33 cellular contexts compared by ENCODE assay signal in the genomic region with DNA sequence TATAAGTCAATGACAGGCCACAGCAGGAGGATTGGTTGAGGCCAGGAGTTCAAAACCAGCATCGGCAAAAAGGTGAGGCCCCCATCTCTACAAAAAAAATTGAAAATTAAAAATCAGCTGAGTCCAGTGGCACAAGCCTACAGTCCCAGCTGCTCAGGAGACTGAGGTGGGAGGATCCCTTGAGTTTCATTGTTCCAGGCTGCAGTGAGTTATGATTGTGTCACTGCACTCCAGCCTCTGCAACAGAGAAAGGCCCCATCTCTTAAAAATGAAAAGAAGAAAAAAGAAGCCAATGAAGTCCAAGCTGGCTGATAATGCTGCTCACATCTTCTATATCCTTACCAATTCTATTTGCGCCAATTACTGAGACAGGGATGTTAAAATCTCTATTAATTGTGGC. TPM values are rescaled to one million over a fixed set of nuclear protein-coding genes. Genes with fewer than 3 reads are reported as not detected.
"Had no signal": no experiment of that assay in that cellular context is flagged by ENCODE, and none has a peak within 500 bp of the region (broad histone marks: within the 10 kb centered on the region; RNA-seq: fewer than 3 reads in every experiment).

No MANE protein-coding gene starts in this region.

- H3K9me3 Mint-ChIP-seq: endodermal cell; naive thymus-derived CD8-positive, alpha-beta T cell; stimulated activated naive CD8-positive, alpha-beta T cell treated with anti-CD3 and anti-CD28 coated beads, Interleukin-15, amount 100 ng/mL, for 72 hours had no signal

- H3K4me1 ChIP-seq: heart left ventricle, prostate gland, right atrium auricular region, suprapubic skin, uterus had no signal

- H3K4me1 Mint-ChIP-seq: endodermal cell had no signal

- ATAC-seq: gastroesophageal sphincter; heart left ventricle; left cardiac atrium; left lung; naive thymus-derived CD8-positive, alpha-beta T cell; sciatic nerve; stimulated activated naive CD8-positive, alpha-beta T cell treated with anti-CD3 and anti-CD28 coated beads, Interleukin-15, amount 100 ng/mL, for 72 hours; upper lobe of right lung had no signal

- H3K27me3 ChIP-seq: dorsolateral prefrontal cortex, heart left ventricle, right atrium auricular region, suprapubic skin, upper lobe of right lung, uterus had no signal

- DNase-seq: dorsolateral prefrontal cortex; effector CD8-positive, alpha-beta T cell; endodermal cell; heart left ventricle; kidney; left cardiac atrium; left lung; mesendoderm; midbrain; naive thymus-derived CD8-positive, alpha-beta T cell; nephron progenitor cell; nucleus accumbens; stimulated activated CD4-positive, alpha-beta T cell treated with anti-CD3 and anti-CD28 coated beads, Interleukin-12 subunit alpha, Interleukin-12 subunit beta, amount 100 ng/mL, for 4 hours; stimulated activated CD4-positive, alpha-beta T cell treated with anti-CD3 and anti-CD28 coated beads, Interleukin-1b, Interleukin-23, amount 100 ng/mL, for 48 hours; stimulated activated CD4-positive, alpha-beta T cell treated with anti-CD3 and anti-CD28 coated beads, Interleukin-4, amount 100 ng/mL, for 1 hour; stimulated activated CD8-positive, alpha-beta memory T cell treated with anti-CD3 and anti-CD28 coated beads, Interleukin-4, amount 100 ng/mL, for 48 hours; stimulated activated naive CD4-positive, alpha-beta T cell; stimulated activated naive CD8-positive, alpha-beta T cell treated with anti-CD3 and anti-CD28 coated beads, Interleukin-15, amount 100 ng/mL, for 72 hours; transverse colon; upper lobe of right lung; uterus had no signal

- H3K9me3 ChIP-seq: esophagus muscularis mucosa, gastroesophageal sphincter, heart left ventricle, left lung, prostate gland, right atrium auricular region, suprapubic skin, transverse colon, upper lobe of right lung, uterus had no signal

- H3K27ac ChIP-seq: dorsolateral prefrontal cortex, esophagus muscularis mucosa, gastroesophageal sphincter, heart left ventricle, hepatocyte, left lung, prostate gland, right atrium auricular region, suprapubic skin, transverse colon, upper lobe of right lung, uterus had no signal

- H3K4me3 Mint-ChIP-seq: endodermal cell; naive thymus-derived CD8-positive, alpha-beta T cell; nephron progenitor cell; stimulated activated naive CD8-positive, alpha-beta T cell treated with anti-CD3 and anti-CD28 coated beads, Interleukin-15, amount 100 ng/mL, for 72 hours had no signal

- H3K27me3 Mint-ChIP-seq: naive thymus-derived CD8-positive, alpha-beta T cell; stimulated activated naive CD8-positive, alpha-beta T cell treated with anti-CD3 and anti-CD28 coated beads, Interleukin-15, amount 100 ng/mL, for 72 hours had no signal

- H3K36me3 ChIP-seq: prostate gland, uterus had no signal

- H3K4me3 ChIP-seq: dorsolateral prefrontal cortex, esophagus muscularis mucosa, gastroesophageal sphincter, heart left ventricle, hepatocyte, left lung, prostate gland, right atrium auricular region, smooth muscle cell, suprapubic skin, transverse colon, upper lobe of right lung, uterus had no signal

- H3K27ac Mint-ChIP-seq: endodermal cell, nephron progenitor cell had no signal

RNA-seq across cellular contexts. Expression of gene MAL, which starts 57.0 kb away (rescaled TPM):
- total RNA-seq: endodermal cell, fibroblast of lung, fibroblast of villous mesenchyme, lung microvascular endothelial cell, osteocyte, smooth muscle cell had no signal
- polyA plus RNA-seq: fibroblast of lung, hepatocyte, smooth muscle cell had no signal
